In the genomic region with DNA sequence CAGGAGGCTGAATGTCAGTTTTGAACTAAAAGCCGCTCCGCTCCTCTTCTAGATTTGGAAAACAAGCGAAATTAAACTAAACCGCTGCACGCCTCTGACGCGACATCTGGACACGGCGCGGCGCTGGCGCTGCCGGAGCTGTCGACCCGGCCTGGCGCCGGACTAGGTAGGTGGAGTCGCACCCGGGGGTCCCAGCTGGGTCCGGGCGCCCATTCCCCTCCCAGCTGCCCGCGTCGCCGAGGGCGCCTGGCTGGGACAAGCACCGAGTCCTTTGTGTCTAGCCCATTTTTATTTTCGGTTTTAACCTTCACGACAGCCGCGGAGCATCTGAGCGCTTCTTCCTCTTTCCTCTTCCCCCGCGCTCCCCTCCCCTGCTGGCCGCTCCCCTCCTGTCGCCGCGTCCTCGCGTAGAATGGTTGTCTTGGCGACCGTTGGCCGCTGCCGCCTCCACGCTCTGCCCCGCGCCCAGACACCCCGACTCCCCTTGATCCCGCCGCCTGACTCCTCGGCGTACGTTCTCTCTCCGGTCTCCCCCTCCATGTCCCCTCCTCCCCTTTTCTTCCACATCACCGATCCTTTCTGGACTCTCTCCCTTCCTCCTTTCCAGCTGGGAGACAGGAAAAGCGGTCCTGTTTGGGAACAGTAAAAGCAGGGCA, we compare ENCODE assay signal across 8 cellular contexts. TPM values are rescaled to one million over a fixed set of nuclear protein-coding genes. Genes with fewer than 3 reads are reported as not detected.
DNase-seq lines count a peak whose midpoint lies in the region; ATAC-seq and TF ChIP-seq lines count a peak whose summit lies in the region.

No MANE protein-coding gene starts in this region.

- H3K4me3 Mint-ChIP-seq in activated CD8-positive, alpha-beta T cell treated with anti-CD3 and anti-CD28 coated beads for 36 hours, result peak overlapping the region; percentile 96

- POLR2A ChIA-PET in activated CD8-positive, alpha-beta T cell treated with anti-CD3 and anti-CD28 coated beads for 36 hours (lab: Charles Lee), result interaction anchor here (0.9 to 1.4 kb wide), 5 partner anchors 13 to 110 kb away, joined by 3 to 4 read pairs (median 3); no protein-coding TSS in a partner anchor

- DNase-seq in Ammon's horn (ENCODE audit: low spot score) (peak; percentile 86), NCI-H446 (lab: John Stamatoyannopoulos, UW) (peak; percentile 77 to 85), epithelial cell of esophagus (ENCODE audit: low read depth) (peak; percentile 73), midbrain (lab: John Stamatoyannopoulos, UW) (peak; percentile 38)
- peak; percentile 85 for DNase-seq in activated CD8-positive, alpha-beta T cell treated with anti-CD3 and anti-CD28 coated beads for 36 hours
- peak; percentile 75 for DNase-seq in stimulated activated naive CD4-positive, alpha-beta T cell treated with Interleukin-2 at 50 U/mL for 16 hours (lab: John Stamatoyannopoulos, UW)

- H3K36me3 Mint-ChIP-seq in activated CD8-positive, alpha-beta T cell treated with anti-CD3 and anti-CD28 coated beads for 36 hours (ENCODE audit: low read depth), result no peaks in the 10 kb centered on the region

- CTCF ChIA-PET in activated CD8-positive, alpha-beta T cell treated with anti-CD3 and anti-CD28 coated beads for 36 hours (lab: Charles Lee), result interaction anchor here (0.9 to 2.2 kb wide), 10 partner anchors 13 to 195 kb away, joined by 3 to 14 read pairs (median 6); a partner anchor contains a TSS

- no peak for TF ChIP-seq CTCF in activated CD8-positive, alpha-beta T cell treated with anti-CD3 and anti-CD28 coated beads for 36 hours (IDR thresholded peaks at IDR 0.05)
- peak; percentile 2 for TF ChIP-seq CTCF in epithelial cell of esophagus (IDR thresholded peaks at IDR 0.05; ENCODE audit: insufficient read depth, low read depth, low read length, missing control alignments)

- ATAC-seq in GM19023 (IDR thresholded peaks at IDR 0.05; ENCODE audit: unreplicated experiment) (peak; percentile 90), HG03103 (IDR thresholded peaks at IDR 0.05; ENCODE audit: low read depth, unreplicated experiment) (peak; percentile 85)
- peak; percentile 80 for ATAC-seq in activated CD8-positive, alpha-beta T cell treated with anti-CD3 and anti-CD28 coated beads for 36 hours

- peak overlapping the region; percentile 74 for H3K4me3 ChIP-seq in epithelial cell of esophagus (ENCODE audit: low read length)

- no peaks in the 10 kb centered on the region for H3K9me3 Mint-ChIP-seq in activated CD8-positive, alpha-beta T cell treated with anti-CD3 and anti-CD28 coated beads for 36 hours

- intact Hi-C loops in activated CD8-positive, alpha-beta T cell treated with anti-CD3 and anti-CD28 coated beads for 36 hours (cut with micrococcal nuclease), result no loop called here

- peaks cover 45% of the 10 kb centered on the region for H3K27me3 Mint-ChIP-seq in activated CD8-positive, alpha-beta T cell treated with anti-CD3 and anti-CD28 coated beads for 36 hours

- peak overlapping the region; percentile 95 for H3K27ac Mint-ChIP-seq in activated CD8-positive, alpha-beta T cell treated with anti-CD3 and anti-CD28 coated beads for 36 hours

- peaks cover 12% of the 10 kb centered on the region for H3K4me1 Mint-ChIP-seq in activated CD8-positive, alpha-beta T cell treated with anti-CD3 and anti-CD28 coated beads for 36 hours (ENCODE audit: low read depth)

RNA-seq across cellular contexts. Expression of a gene that starts 0.5 kb away (rescaled TPM):
- total RNA-seq in activated CD8-positive, alpha-beta T cell treated with anti-CD3 and anti-CD28 coated beads for 36 hours, result under 1 TPM; 0.41 to 0.81 TPM

RNA-seq across cellular contexts. Expression of a gene that starts 0.9 kb away (rescaled TPM):
- total RNA-seq in activated CD8-positive, alpha-beta T cell treated with anti-CD3 and anti-CD28 coated beads for 36 hours, result 1 to 10 TPM; 2.1 to 2.5 TPM

RNA-seq across cellular contexts. Expression of a gene that starts 14.0 kb away (rescaled TPM):
- not detected for total RNA-seq in activated CD8-positive, alpha-beta T cell treated with anti-CD3 and anti-CD28 coated beads for 36 hours

Comparison
In these comparisons a context has a peak if more than half of its experiments do, and no peak if none do; other contexts are left out.
1. Peak in every context shown above with its lines: DNase-seq, ATAC-seq and H3K4me3 ChIP-seq.